11 cellular contexts compared by ENCODE assay signal in genomic region chr1:93758842-93759515, GRCh38.
DNase-seq lines count a peak whose midpoint lies in the region; ATAC-seq and TF ChIP-seq lines count a peak whose summit lies in the region.
"Had no signal": no experiment of that assay in that cellular context is flagged by ENCODE, and none has a peak within 500 bp of the region (broad histone marks: within the 10 kb centered on the region; RNA-seq: fewer than 3 reads in every experiment).

No MANE protein-coding gene starts in this region.

- no peaks in the 10 kb centered on the region for H3K9me3 Mint-ChIP-seq in activated CD8-positive, alpha-beta memory T cell treated with anti-CD3 and anti-CD28 coated beads, Interleukin-2, amount 10 ng/mL, durations not matched to agents 7 days and 5 days (ENCODE audit: low read depth)
- no peaks in the 10 kb centered on the region for H3K9me3 Mint-ChIP-seq in progenitor cell of endocrine pancreas (ENCODE audit: low read depth)

- peak; percentile 81 for ATAC-seq in activated CD8-positive, alpha-beta memory T cell treated with anti-CD3 and anti-CD28 coated beads, Interleukin-2, amount 10 ng/mL, durations not matched to agents 7 days and 5 days
- ATAC-seq in T-helper 17 cell, result peak; percentile 32
- ATAC-seq in stimulated activated naive CD8-positive, alpha-beta T cell treated with anti-CD3 and anti-CD28 coated beads, Interleukin-15, Interleukin-2, amounts not matched to agents 100 U/mL and 50 U/mL, for 24 hours, result peak; percentile 77
- no peak for ATAC-seq in gastroesophageal sphincter
- ATAC-seq: HCT116 had no signal

- peaks cover 35% of the 10 kb centered on the region for H3K4me1 Mint-ChIP-seq in activated CD8-positive, alpha-beta memory T cell treated with anti-CD3 and anti-CD28 coated beads, Interleukin-2, amount 10 ng/mL, durations not matched to agents 7 days and 5 days
- H3K4me1 Mint-ChIP-seq in T-helper 17 cell, result peaks cover 9% of the 10 kb centered on the region
- H3K4me1 Mint-ChIP-seq in progenitor cell of endocrine pancreas (ENCODE audit: low read depth), result no peaks in the 10 kb centered on the region

- no peak for TF ChIP-seq POLR2A in gastroesophageal sphincter (IDR thresholded peaks at IDR 0.05)

- H3K27ac ChIP-seq in gastroesophageal sphincter, result no peak overlapping the region

- TF ChIP-seq EP300 in gastroesophageal sphincter (IDR thresholded peaks at IDR 0.05), result no peak

- no peaks in the 10 kb centered on the region for H3K27me3 ChIP-seq in gastroesophageal sphincter

- H3K4me1 ChIP-seq in gastroesophageal sphincter, result peaks cover 0 to 16% (median 0%) of the 10 kb centered on the region in 3 donors

- H3K27me3 Mint-ChIP-seq in activated CD8-positive, alpha-beta memory T cell treated with anti-CD3 and anti-CD28 coated beads, Interleukin-2, amount 10 ng/mL, durations not matched to agents 7 days and 5 days, result no peaks in the 10 kb centered on the region
- peaks cover 5% of the 10 kb centered on the region for H3K27me3 Mint-ChIP-seq in T-helper 17 cell
- H3K27me3 Mint-ChIP-seq in progenitor cell of endocrine pancreas, result peaks cover 21% of the 10 kb centered on the region

- H3K4me3 ChIP-seq in fibroblast of the aortic adventitia (ENCODE audit: low read depth, low read length) (no peak overlapping the region), gastroesophageal sphincter (no peak overlapping the region)

- TF ChIP-seq CTCF in fibroblast of the aortic adventitia (IDR thresholded peaks at IDR 0.05; ENCODE audit: insufficient read depth, low read length) (no peak), progenitor cell of endocrine pancreas (IDR thresholded peaks at IDR 0.05; ENCODE audit: unreplicated experiment) (no peak), gastroesophageal sphincter (IDR thresholded peaks at IDR 0.05) (no peak)

- H3K9me3 ChIP-seq in T-helper 17 cell (ENCODE audit: control insufficient read depth, low read length, poor library complexity, severe bottlenecking) (no peaks in the 10 kb centered on the region), gastroesophageal sphincter (no peaks in the 10 kb centered on the region)

- no peak overlapping the region for H3K4me3 Mint-ChIP-seq in activated CD8-positive, alpha-beta memory T cell treated with anti-CD3 and anti-CD28 coated beads, Interleukin-2, amount 10 ng/mL, durations not matched to agents 7 days and 5 days
- H3K4me3 Mint-ChIP-seq in T-helper 17 cell (no peak overlapping the region), progenitor cell of endocrine pancreas (ENCODE audit: low read depth) (no peak overlapping the region)

- CTCF ChIA-PET in activated CD8-positive, alpha-beta memory T cell treated with anti-CD3 and anti-CD28 coated beads, Interleukin-2, amount 10 ng/mL, durations not matched to agents 7 days and 5 days (lab: Charles Lee), result no interaction called here

- H3K36me3 Mint-ChIP-seq in activated CD8-positive, alpha-beta memory T cell treated with anti-CD3 and anti-CD28 coated beads, Interleukin-2, amount 10 ng/mL, durations not matched to agents 7 days and 5 days, result no peaks in the 10 kb centered on the region
- no peaks in the 10 kb centered on the region for H3K36me3 Mint-ChIP-seq in T-helper 17 cell (ENCODE audit: low read depth)
- no peaks in the 10 kb centered on the region for H3K36me3 Mint-ChIP-seq in progenitor cell of endocrine pancreas (ENCODE audit: insufficient read depth)

- 69 to 85% methylated on average over 4 of the region's 7 CpGs for WGBS in gastroesophageal sphincter (ENCODE audit: low coverage in 1 of 2), 2 donors

- H3K36me3 ChIP-seq in gastroesophageal sphincter, result no peaks in the 10 kb centered on the region

- H3K27ac Mint-ChIP-seq in activated CD8-positive, alpha-beta memory T cell treated with anti-CD3 and anti-CD28 coated beads, Interleukin-2, amount 10 ng/mL, durations not matched to agents 7 days and 5 days, result peak overlapping the region; percentile 84
- H3K27ac Mint-ChIP-seq in T-helper 17 cell (no peak overlapping the region), progenitor cell of endocrine pancreas (no peak overlapping the region)

- peak; percentile 84 for DNase-seq in activated CD8-positive, alpha-beta memory T cell treated with anti-CD3 and anti-CD28 coated beads, Interleukin-2, amount 10 ng/mL, durations not matched to agents 7 days and 5 days
- DNase-seq in activated CD8-positive, alpha-beta memory T cell treated with anti-CD3 and anti-CD28 coated beads for 24 hours, result no peak
- DNase-seq in T-helper 17 cell, result no peak
- DNase-seq in fibroblast of the aortic adventitia (ENCODE audit: low read depth), result peak; percentile 92
- peak; percentile 33 for DNase-seq in stimulated activated naive CD8-positive, alpha-beta T cell treated with anti-CD3 and anti-CD28 coated beads, Interleukin-15, Interleukin-2, amounts not matched to agents 100 U/mL and 50 U/mL, for 24 hours
- no peak for DNase-seq in progenitor cell of endocrine pancreas (ENCODE audit: low spot score, unreplicated experiment)
- no peak for DNase-seq in DMS153 treated with DMSO at 0.1 percent for 48 hours (lab: John Stamatoyannopoulos, UW; ENCODE audit: unreplicated experiment)
- DNase-seq: amniotic stem cell, NCI-H2029 had no signal

Comparison
In these comparisons a context has a peak if more than half of its experiments do, and no peak if none do; other contexts are left out.
1. DNase-seq: peak in activated CD8-positive, alpha-beta memory T cell treated with anti-CD3 and anti-CD28 coated beads, Interleukin-2, amount 10 ng/mL, durations not matched to agents 7 days and 5 days (single experiment), fibroblast of the aortic adventitia (single experiment) and stimulated activated naive CD8-positive, alpha-beta T cell treated with anti-CD3 and anti-CD28 coated beads, Interleukin-15, Interleukin-2, amounts not matched to agents 100 U/mL and 50 U/mL, for 24 hours (single experiment); none in activated CD8-positive, alpha-beta memory T cell treated with anti-CD3 and anti-CD28 coated beads for 24 hours (single experiment), T-helper 17 cell (0 of 3), progenitor cell of endocrine pancreas (single experiment) and DMS153 treated with DMSO at 0.1 percent for 48 hours (single experiment).